14 cellular contexts compared by ENCODE assay signal in genomic region chr4:29081230-29081955, GRCh38.
A peak's percentile ranks its signal among the peaks of the same experiment; 100 is the strongest.
DNase-seq lines count a peak whose midpoint lies in the region; ATAC-seq, FAIRE-seq and TF ChIP-seq lines count a peak whose summit lies in the region.
"Had no signal": no experiment of that assay in that cellular context is flagged by ENCODE, and none has a peak within 500 bp of the region (broad histone marks: within the 10 kb centered on the region; RNA-seq: fewer than 3 reads in every experiment).

No MANE protein-coding gene starts in this region.

- peak; percentile 55 for DNase-seq in A673 (ENCODE audit: low spot score)
- DNase-seq in HTR-8/SVneo (ENCODE audit: insufficient read length, low spot score), result peak; percentile 3
- DNase-seq in RWPE2 (ENCODE audit: low spot score), result no peak
- peak; percentile 14 for DNase-seq in fibroblast of the aortic adventitia (ENCODE audit: low read depth)
- DNase-seq in DMS79 treated with DMSO at 0.1 percent for 48 hours (lab: John Stamatoyannopoulos, UW), result no peak
- no peak for DNase-seq in CD4-positive, alpha-beta T cell
- DNase-seq in activated CD4-positive, alpha-beta T cell treated with anti-CD3 and anti-CD28 coated beads, Interleukin-2, amount 10 ng/mL, durations not matched to agents 24 days and 14 days, result no peak
- DNase-seq: activated effector memory CD4-positive, alpha-beta T cell treated with Interleukin-2 at 50 U/mL for 16 hours; kidney; occipital lobe; stimulated activated CD4-positive, alpha-beta T cell treated with anti-CD3 and anti-CD28 coated beads, Interleukin-4, amount 100 ng/mL, for 4 hours; testis; WERI-Rb-1 had no signal

- BruUV-seq in A673 (replicated peaks; lab: Mats Ljungman, UMichigan), result no TSS peak

- H3K4me1 ChIP-seq in A673 (ENCODE audit: insufficient read depth, low read length, poor library complexity, severe bottlenecking) (peaks cover 5% of the 10 kb centered on the region), RWPE2 (ENCODE audit: insufficient read depth, poor library complexity, severe bottlenecking) (peaks cover 5% of the 10 kb centered on the region)
- H3K4me1 ChIP-seq: testis had no signal

- intact Hi-C loops in A673 (cut with micrococcal nuclease; ENCODE audit: unreplicated experiment), result loop anchor here (10.0 kb wide), 1 partner anchor 397 kb away; no protein-coding TSS in a partner anchor
- intact Hi-C loops in CD4-positive, alpha-beta T cell (cut with DNase I, micrococcal nuclease), result no loop called here
- intact Hi-C loops in activated CD4-positive, alpha-beta T cell treated with anti-CD3 and anti-CD28 coated beads, Interleukin-2, amount 10 ng/mL, durations not matched to agents 24 days and 14 days (cut with micrococcal nuclease), result no loop called here

- TF ChIP-seq CTCF in A673 (conservative IDR thresholded peaks at IDR 0.05; ENCODE audit: low read depth, low read length) (peak; percentile 69), RWPE2 (IDR thresholded peaks at IDR 0.05; ENCODE audit: poor library complexity, severe bottlenecking) (peak; percentile 68), fibroblast of the aortic adventitia (IDR thresholded peaks at IDR 0.05; ENCODE audit: insufficient read depth, low read length) (no peak)
- no peak for TF ChIP-seq CTCF in CD4-positive, alpha-beta T cell (IDR thresholded peaks at IDR 0.05)

- CTCF ChIA-PET in A673 (lab: Charles Lee), result no interaction called here
- CTCF ChIA-PET in CD4-positive, alpha-beta T cell (lab: Charles Lee), result no interaction called here

- POLR2A ChIA-PET in A673 (lab: Charles Lee; ENCODE audit: low non-redundant PET), result no interaction called here
- POLR2A ChIA-PET in CD4-positive, alpha-beta T cell (lab: Charles Lee), result no interaction called here

- no peak overlapping the region for H3K4me3 ChIP-seq in A673 (ENCODE audit: low read depth, low read length, poor library complexity, severe bottlenecking)
- H3K4me3 ChIP-seq in RWPE2 (ENCODE audit: severe bottlenecking), result no peak overlapping the region
- H3K4me3 ChIP-seq in fibroblast of the aortic adventitia (ENCODE audit: low read depth, low read length), result no peak overlapping the region
- H3K4me3 ChIP-seq: testis had no signal

- no peaks in the 10 kb centered on the region for H3K36me3 ChIP-seq in A673 (ENCODE audit: insufficient read depth, low read length, poor library complexity, severe bottlenecking)
- no peaks in the 10 kb centered on the region for H3K36me3 ChIP-seq in RWPE2 (ENCODE audit: low read depth)
- H3K36me3 ChIP-seq: WERI-Rb-1 had no signal

- H3K27ac Mint-ChIP-seq in CD4-positive, alpha-beta T cell, result no peak overlapping the region
- H3K27ac Mint-ChIP-seq in activated CD4-positive, alpha-beta T cell treated with anti-CD3 and anti-CD28 coated beads, Interleukin-2, amount 10 ng/mL, durations not matched to agents 24 days and 14 days, result no peak overlapping the region

- no peaks in the 10 kb centered on the region for H3K36me3 Mint-ChIP-seq in CD4-positive, alpha-beta T cell (ENCODE audit: low read depth)
- H3K36me3 Mint-ChIP-seq in activated CD4-positive, alpha-beta T cell treated with anti-CD3 and anti-CD28 coated beads, Interleukin-2, amount 10 ng/mL, durations not matched to agents 24 days and 14 days (ENCODE audit: low read depth), result no peaks in the 10 kb centered on the region

- H3K4me3 Mint-ChIP-seq in CD4-positive, alpha-beta T cell, result no peak overlapping the region
- no peak overlapping the region for H3K4me3 Mint-ChIP-seq in activated CD4-positive, alpha-beta T cell treated with anti-CD3 and anti-CD28 coated beads, Interleukin-2, amount 10 ng/mL, durations not matched to agents 24 days and 14 days

- H3K27me3 Mint-ChIP-seq in CD4-positive, alpha-beta T cell, result no peaks in the 10 kb centered on the region
- no peaks in the 10 kb centered on the region for H3K27me3 Mint-ChIP-seq in activated CD4-positive, alpha-beta T cell treated with anti-CD3 and anti-CD28 coated beads, Interleukin-2, amount 10 ng/mL, durations not matched to agents 24 days and 14 days

- FAIRE-seq in HTR-8/SVneo (lab: Jason Lieb, UNC), result no peak

- H3K9me3 Mint-ChIP-seq in CD4-positive, alpha-beta T cell, result no peaks in the 10 kb centered on the region
- H3K9me3 Mint-ChIP-seq in activated CD4-positive, alpha-beta T cell treated with anti-CD3 and anti-CD28 coated beads, Interleukin-2, amount 10 ng/mL, durations not matched to agents 24 days and 14 days, result no peaks in the 10 kb centered on the region

- H3K9me3 ChIP-seq in A673 (ENCODE audit: low read depth, low read length, poor library complexity, severe bottlenecking) (no peaks in the 10 kb centered on the region), RWPE2 (ENCODE audit: severe bottlenecking) (no peaks in the 10 kb centered on the region)
- H3K9me3 ChIP-seq in CD4-positive, alpha-beta T cell (ENCODE audit: control insufficient read depth, low read length), result no peaks in the 10 kb centered on the region
- H3K9me3 ChIP-seq: testis had no signal

- H3K27ac ChIP-seq in A673 (ENCODE audit: low read depth, low read length, poor library complexity, severe bottlenecking), result no peak overlapping the region
- H3K27ac ChIP-seq in RWPE2 (ENCODE audit: poor library complexity, severe bottlenecking), result no peak overlapping the region
- no peak overlapping the region for H3K27ac ChIP-seq in CD4-positive, alpha-beta T cell (ENCODE audit: low read depth, low read length)
- H3K27ac ChIP-seq: testis, WERI-Rb-1 had no signal

- H3K4me1 Mint-ChIP-seq in CD4-positive, alpha-beta T cell (ENCODE audit: low read depth), result no peaks in the 10 kb centered on the region
- H3K4me1 Mint-ChIP-seq in activated CD4-positive, alpha-beta T cell treated with anti-CD3 and anti-CD28 coated beads, Interleukin-2, amount 10 ng/mL, durations not matched to agents 24 days and 14 days, result no peaks in the 10 kb centered on the region

- ATAC-seq in RWPE2 (ENCODE audit: low read depth) (no peak), GM18858 (IDR thresholded peaks at IDR 0.05; ENCODE audit: unreplicated experiment) (no peak)
- ATAC-seq in CD4-positive, alpha-beta T cell (ENCODE audit: poor library complexity), result no peak

- H3K27me3 ChIP-seq in A673 (replicated peaks; ENCODE audit: insufficient read depth, low read depth, low read length, poor library complexity) (no peaks in the 10 kb centered on the region), RWPE2 (ENCODE audit: insufficient read depth, poor library complexity, severe bottlenecking) (no peaks in the 10 kb centered on the region)
- H3K27me3 ChIP-seq in CD4-positive, alpha-beta T cell (ENCODE audit: control insufficient read depth, insufficient read depth, low read length), result no peaks in the 10 kb centered on the region
- H3K27me3 ChIP-seq: testis had no signal

Comparison
In these comparisons a context has a peak if more than half of its experiments do, and no peak if none do; other contexts are left out.
1. DNase-seq: peak in A673 (single experiment), HTR-8/SVneo (single experiment) and fibroblast of the aortic adventitia (single experiment); none in RWPE2 (single experiment), DMS79 treated with DMSO at 0.1 percent for 48 hours (single experiment), CD4-positive, alpha-beta T cell (0 of 10) and activated CD4-positive, alpha-beta T cell treated with anti-CD3 and anti-CD28 coated beads, Interleukin-2, amount 10 ng/mL, durations not matched to agents 24 days and 14 days (single experiment).
2. CTCF ChIP-seq: peak in A673 (single experiment) and RWPE2 (single experiment); none in fibroblast of the aortic adventitia (single experiment) and CD4-positive, alpha-beta T cell (single experiment).